Comparison of ENCODE assay signal across 9 cellular contexts in genomic region chr14:67357583-67358354, GRCh38. TPM values are rescaled to one million over a fixed set of nuclear protein-coding genes. Genes with fewer than 3 reads are reported as not detected.
DNase-seq lines count a peak whose midpoint lies in the region; ATAC-seq, FAIRE-seq and TF ChIP-seq lines count a peak whose summit lies in the region.
"Had no signal": no experiment of that assay in that cellular context is flagged by ENCODE, and none has a peak within 500 bp of the region (broad histone marks: within the 10 kb centered on the region; RNA-seq: fewer than 3 reads in every experiment).

No MANE protein-coding gene starts in this region.

- H4K20me1 ChIP-seq in HepG2 (ENCODE audit: insufficient read depth, low read length): peaks cover 9% of the 10 kb centered on the region; the same call in 1 of the 2 replicates

- ATAC-seq in HepG2: no peak
- ATAC-seq in right lobe of liver: no peak
- ATAC-seq in gastroesophageal sphincter: no peak

- DNase-seq in HepG2 (ENCODE audit: low spot score) (no peak), right lobe of liver (no peak), germinal center (ENCODE audit: low spot score) (no peak), tibial nerve (ENCODE audit: low spot score in 2 of 2) (no peak)
- DNase-seq in activated CD4-positive, alpha-beta memory T cell treated with anti-CD3 and anti-CD28 coated beads, Interleukin-2, amount 10 ng/mL, durations not matched to agents 7 days and 5 days: no peak
- no peak for DNase-seq in activated effector memory CD4-positive, alpha-beta T cell treated with anti-CD3 and anti-CD28 coated beads, Interleukin-2, amount 50 U/mL, for 16 hours
- DNase-seq: NCI-H446 treated with DMSO at 0.1 percent for 48 hours had no signal

- no peak overlapping the region for H3K27ac ChIP-seq in HepG2 (ENCODE audit: extremely low read length, insufficient read depth, low read length)
- no peak overlapping the region for H3K27ac ChIP-seq in right lobe of liver
- H3K27ac ChIP-seq in iPS-18a (ENCODE audit: low read length): no peak overlapping the region
- peak overlapping the region in 2 of 4 donors; percentile 4 to 19 for H3K27ac ChIP-seq in gastroesophageal sphincter
- no peak overlapping the region for H3K27ac ChIP-seq in tibial nerve

- H2AFZ ChIP-seq in HepG2 (ENCODE audit: low read length): no peak overlapping the region

- peak overlapping the region; percentile 99 for H3K4me3 Mint-ChIP-seq in activated CD4-positive, alpha-beta memory T cell treated with anti-CD3 and anti-CD28 coated beads, Interleukin-2, amount 10 ng/mL, durations not matched to agents 7 days and 5 days

- TF ChIP-seq RAD21 in HepG2 (CRISPR knock-in tag; IDR thresholded peaks at IDR 0.05): no peak

- no peaks in the 10 kb centered on the region for H3K9me3 ChIP-seq in HepG2 (ENCODE audit: low read length)
- H3K9me3 ChIP-seq in right lobe of liver: no peaks in the 10 kb centered on the region
- no peaks in the 10 kb centered on the region for H3K9me3 ChIP-seq in iPS-18a (ENCODE audit: control insufficient read depth, low read depth, low read length)
- no peaks in the 10 kb centered on the region for H3K9me3 ChIP-seq in gastroesophageal sphincter
- no peaks in the 10 kb centered on the region for H3K9me3 ChIP-seq in tibial nerve

- intact Hi-C loops in HepG2 (cut with micrococcal nuclease; ENCODE audit: unreplicated experiment) (no loop called here), right lobe of liver (cut with DNase I) (no loop called here)

- H3K4me3 ChIP-seq in HepG2 (replicated peaks in 1 of 3; ENCODE audit: insufficient read depth in 1 of 3, low read depth in 2 of 3, low read length in 3 of 3): peak overlapping the region in 1 of 3 experiments; percentile 89; a peak in 2 of 6 replicates
- no peak overlapping the region for H3K4me3 ChIP-seq in right lobe of liver
- H3K4me3 ChIP-seq in iPS-18a (ENCODE audit: low read length): peak overlapping the region; percentile 92
- peak overlapping the region in 1 of 2 donors; percentile 71 for H3K4me3 ChIP-seq in gastroesophageal sphincter
- H3K4me3 ChIP-seq in tibial nerve: peak overlapping the region in 1 of 4 donors; percentile 20

- BruUV-seq in HepG2 (replicated peaks; lab: Mats Ljungman, UMichigan): no TSS peak

- no peak for TF ChIP-seq CTCF in HepG2 (CRISPR knock-in tag; IDR thresholded peaks at IDR 0.05)
- no peak for TF ChIP-seq CTCF in right lobe of liver (IDR thresholded peaks at IDR 0.05)
- TF ChIP-seq CTCF in gastroesophageal sphincter (IDR thresholded peaks at IDR 0.05): no peak
- no peak for TF ChIP-seq CTCF in tibial nerve (IDR thresholded peaks at IDR 0.05)

- H3K9me3 Mint-ChIP-seq in activated CD4-positive, alpha-beta memory T cell treated with anti-CD3 and anti-CD28 coated beads, Interleukin-2, amount 10 ng/mL, durations not matched to agents 7 days and 5 days: no peaks in the 10 kb centered on the region

- no peaks in the 10 kb centered on the region; a peak in 1 of 5 replicates for H3K27me3 ChIP-seq in HepG2 (ENCODE audit: control insufficient read depth in 1 of 2, insufficient read depth in 2 of 2, low read length in 2 of 2)
- no peaks in the 10 kb centered on the region for H3K27me3 ChIP-seq in right lobe of liver
- H3K27me3 ChIP-seq in iPS-18a (ENCODE audit: control insufficient read depth, insufficient read depth, low read length): no peaks in the 10 kb centered on the region
- H3K27me3 ChIP-seq in gastroesophageal sphincter: no peaks in the 10 kb centered on the region
- H3K27me3 ChIP-seq in tibial nerve: no peaks in the 10 kb centered on the region

- 77% methylated on average over 13 of the region's 13 CpGs for WGBS in HepG2 (ENCODE audit: low lambda C conversion rate)
- WGBS in right lobe of liver (ENCODE audit: insufficient coverage, low coverage, low lambda C conversion rate, missing lambda C conversion rate): 65% methylated on average over 13 of the region's 13 CpGs
- WGBS in gastroesophageal sphincter (ENCODE audit: low coverage in 1 of 2), 2 donors: 38 to 41% methylated on average over 5 to 9 of the region's 13 CpGs
- 46 to 56% methylated on average over 13 of the region's 13 CpGs for WGBS in tibial nerve, 2 donors

- CTCF ChIA-PET in HepG2 (lab: Yijun Ruan, JAX; ENCODE audit: low intra/inter-chr PET ratio, low total read pairs): no interaction called here
- CTCF ChIA-PET in activated CD4-positive, alpha-beta memory T cell treated with anti-CD3 and anti-CD28 coated beads, Interleukin-2, amount 10 ng/mL, durations not matched to agents 7 days and 5 days (lab: Charles Lee): no interaction called here

- peak overlapping the region; percentile 76 for H3K4me2 ChIP-seq in HepG2 (ENCODE audit: low read depth, low read length)

- no peak for TF ChIP-seq EP300 in HepG2 (IDR thresholded peaks at IDR 0.05; ENCODE audit: low read depth in 2 of 2, low read length in 2 of 2)
- TF ChIP-seq EP300 in HepG2 (CRISPR knock-in tag; IDR thresholded peaks at IDR 0.05; ENCODE audit: borderline replicate concordance): no peak
- no peak for TF ChIP-seq EP300 in gastroesophageal sphincter (IDR thresholded peaks at IDR 0.05)
- no peak for TF ChIP-seq EP300 in tibial nerve (IDR thresholded peaks at IDR 0.05)

- in situ Hi-C loops in HepG2 (cut with HindIII; ENCODE audit: extremely low pct_ligation_motif_present, low pct_unique_long_range_greater_than_20kb): no loop called here

- no peak for FAIRE-seq in HepG2 (lab: Jason Lieb, UNC)

- H3K36me3 ChIP-seq in HepG2 (replicated peaks in 1 of 2; ENCODE audit: control insufficient read depth in 1 of 2, insufficient read depth in 2 of 2, low read length in 2 of 2): no peaks in the 10 kb centered on the region; a peak in 2 of 5 replicates
- peaks cover 0 to 6% (median 0%) of the 10 kb centered on the region in 4 donors for H3K36me3 ChIP-seq in right lobe of liver
- peaks cover 5% of the 10 kb centered on the region for H3K36me3 ChIP-seq in iPS-18a (ENCODE audit: control insufficient read depth, low read depth, low read length)
- peaks cover 0 to 12% of the 10 kb centered on the region in 2 donors for H3K36me3 ChIP-seq in gastroesophageal sphincter
- H3K36me3 ChIP-seq in tibial nerve: peaks cover 0 to 6% (median 0%) of the 10 kb centered on the region in 3 donors

- H3K4me1 ChIP-seq in HepG2 (ENCODE audit: insufficient read depth, low read length): peaks cover 39% of the 10 kb centered on the region
- peaks cover 0 to 31% (median 9%) of the 10 kb centered on the region in 4 donors for H3K4me1 ChIP-seq in right lobe of liver
- peaks cover 14% of the 10 kb centered on the region for H3K4me1 ChIP-seq in iPS-18a (ENCODE audit: control insufficient read depth, low read depth, low read length)
- peaks cover 13 to 63% (median 34%) of the 10 kb centered on the region in 3 donors for H3K4me1 ChIP-seq in gastroesophageal sphincter
- H3K4me1 ChIP-seq in tibial nerve: peaks cover 3 to 49% (median 33%) of the 10 kb centered on the region in 4 donors

- H3K79me2 ChIP-seq in HepG2 (ENCODE audit: insufficient read depth, low read length): peaks cover 43% of the 10 kb centered on the region

- H3K27ac Mint-ChIP-seq in activated CD4-positive, alpha-beta memory T cell treated with anti-CD3 and anti-CD28 coated beads, Interleukin-2, amount 10 ng/mL, durations not matched to agents 7 days and 5 days: no peak overlapping the region

- POLR2A ChIA-PET in HepG2 (lab: Yijun Ruan, JAX): no interaction called here
- POLR2A ChIA-PET in activated CD4-positive, alpha-beta memory T cell treated with anti-CD3 and anti-CD28 coated beads, Interleukin-2, amount 10 ng/mL, durations not matched to agents 7 days and 5 days (lab: Charles Lee): no interaction called here

- H3K9ac ChIP-seq in HepG2 (ENCODE audit: insufficient read depth, low read depth, low read length) (0 out of 2 replicates have a peak overlapping the region, but pooled peaks have one; percentile 89), iPS-18a (ENCODE audit: low read length) (peak overlapping the region; percentile 94)

- TF ChIP-seq POLR2A in HepG2 (IDR thresholded peaks at IDR 0.05; ENCODE audit: insufficient read depth in 1 of 2, low read depth in 2 of 2, low read length in 2 of 2): no peak
- no peak for TF ChIP-seq POLR2A in right lobe of liver (IDR thresholded peaks at IDR 0.05)
- TF ChIP-seq POLR2A in gastroesophageal sphincter (IDR thresholded peaks at IDR 0.05): no peak
- no peak for TF ChIP-seq POLR2A in tibial nerve (IDR thresholded peaks at IDR 0.05)

- no peaks in the 10 kb centered on the region for H3K27me3 Mint-ChIP-seq in activated CD4-positive, alpha-beta memory T cell treated with anti-CD3 and anti-CD28 coated beads, Interleukin-2, amount 10 ng/mL, durations not matched to agents 7 days and 5 days

- peaks cover 46% of the 10 kb centered on the region for H3K4me1 Mint-ChIP-seq in activated CD4-positive, alpha-beta memory T cell treated with anti-CD3 and anti-CD28 coated beads, Interleukin-2, amount 10 ng/mL, durations not matched to agents 7 days and 5 days

- peaks cover 13% of the 10 kb centered on the region for H3K36me3 Mint-ChIP-seq in activated CD4-positive, alpha-beta memory T cell treated with anti-CD3 and anti-CD28 coated beads, Interleukin-2, amount 10 ng/mL, durations not matched to agents 7 days and 5 days (ENCODE audit: low read depth)

RNA-seq across cellular contexts. Expression of gene ATP6V1D, which starts 1.8 kb away (rescaled TPM):
- total RNA-seq in HepG2 (2016; rRNA removed; fragmentation: Illumina TruSeq; extraction: Trizol) (53.9 and 70.9 TPM in 2 replicates), right lobe of liver (10 to 100 TPM; 20.4 to 37.4 (median 27.9) TPM), gastroesophageal sphincter (100 to 1,000 TPM in 2 of 4 donors, 10 to 100 TPM in 2; 71.1 to 142 (median 94.3) TPM), tibial nerve (10 to 100 TPM; 49.6 to 91.5 (median 57.6) TPM)
- 14.1 and 14.4 TPM in 2 replicates for total RNA-seq in HepG2 (2016; cell fraction: cytosol; rRNA removed; fragmentation: Illumina TruSeq; extraction: Trizol; ENCODE audit: low read depth)
- 56.3 and 81.7 TPM in 2 replicates for total RNA-seq in HepG2 (2016; cell fraction: insoluble cytoplasmic fraction; rRNA removed; fragmentation: Illumina TruSeq; extraction: Trizol)
- 24.1 and 24.3 TPM in 2 replicates for total RNA-seq in HepG2 (2016; cell fraction: membrane; rRNA removed; fragmentation: Illumina TruSeq; extraction: Trizol)
- 38.4 and 39.1 TPM in 2 replicates for total RNA-seq in HepG2 (2016; cell fraction: nucleus; rRNA removed; fragmentation: Illumina TruSeq; extraction: Trizol)
- 13.8 and 16.8 TPM in 2 replicates for polyA plus RNA-seq in HepG2 (2011; rRNA removed)
- polyA plus RNA-seq in HepG2 (2011; cell fraction: cytosol; rRNA removed): 8.5 and 12.6 TPM in 2 replicates
- polyA plus RNA-seq in HepG2 (2011; cell fraction: nucleus; rRNA removed): 2.8 and 5.5 TPM in 2 replicates
- 11.4 and 15.8 TPM in 2 replicates for polyA plus RNA-seq in HepG2 (2012)
- 8.2 and 12.5 TPM in 2 replicates for polyA plus RNA-seq in HepG2 (2016; cell fraction: cytosol; fragmentation: Illumina TruSeq; extraction: Trizol; ENCODE audit: low read depth)
- 59.2 and 77.2 TPM in 2 replicates for polyA plus RNA-seq in HepG2 (2016; cell fraction: insoluble cytoplasmic fraction; fragmentation: Illumina TruSeq; extraction: Trizol; ENCODE audit: low read depth)
- 14.9 and 19.0 TPM in 2 replicates for polyA plus RNA-seq in HepG2 (2016; cell fraction: membrane; fragmentation: Illumina TruSeq; extraction: Trizol; ENCODE audit: low read depth)
- polyA plus RNA-seq in HepG2 (2016; cell fraction: nucleus; fragmentation: Illumina TruSeq; extraction: Trizol; ENCODE audit: insufficient read depth, low read depth): 26.0 and 30.8 TPM in 2 replicates
- 12.2 and 45.3 TPM in 2 replicates for polyA minus RNA-seq in HepG2 (2011; rRNA and poly(A)+ RNA removed; ENCODE audit: low replicate concordance)
- polyA minus RNA-seq in HepG2 (2011; cell fraction: cytosol; rRNA and poly(A)+ RNA removed): 14.9 and 15.7 TPM in 2 replicates
- polyA minus RNA-seq in HepG2 (2011; cell fraction: nucleus; rRNA and poly(A)+ RNA removed): 31.9 and 39.3 TPM in 2 replicates
- 10 to 100 TPM; 46.7 to 48.2 TPM for total RNA-seq in activated CD4-positive, alpha-beta memory T cell treated with anti-CD3 and anti-CD28 coated beads, Interleukin-2, amount 10 ng/mL, durations not matched to agents 7 days and 5 days

RNA-seq across cellular contexts. Expression of gene EIF2S1, which starts 2.4 kb away (rescaled TPM):
- total RNA-seq in HepG2 (2016; rRNA removed; fragmentation: Illumina TruSeq; extraction: Trizol) (246 and 389 TPM in 2 replicates), right lobe of liver (10 to 100 TPM; 32.8 to 57.8 (median 50.4) TPM), gastroesophageal sphincter (100 to 1,000 TPM; 102 to 180 (median 150) TPM), tibial nerve (10 to 100 TPM; 34.8 to 71.9 (median 61.3) TPM)
- 59.3 and 60.0 TPM in 2 replicates for total RNA-seq in HepG2 (2016; cell fraction: cytosol; rRNA removed; fragmentation: Illumina TruSeq; extraction: Trizol; ENCODE audit: low read depth)
- 252 and 396 TPM in 2 replicates for total RNA-seq in HepG2 (2016; cell fraction: insoluble cytoplasmic fraction; rRNA removed; fragmentation: Illumina TruSeq; extraction: Trizol)
- 74.9 and 81.0 TPM in 2 replicates for total RNA-seq in HepG2 (2016; cell fraction: membrane; rRNA removed; fragmentation: Illumina TruSeq; extraction: Trizol)
- 59.4 and 61.7 TPM in 2 replicates for total RNA-seq in HepG2 (2016; cell fraction: nucleus; rRNA removed; fragmentation: Illumina TruSeq; extraction: Trizol)
- polyA plus RNA-seq in HepG2 (2011; rRNA removed): 40.7 and 49.1 TPM in 2 replicates
- 27.7 and 40.2 TPM in 2 replicates for polyA plus RNA-seq in HepG2 (2011; cell fraction: cytosol; rRNA removed)
- 9.8 and 13.1 TPM in 2 replicates for polyA plus RNA-seq in HepG2 (2011; cell fraction: nucleus; rRNA removed)
- 106 and 109 TPM in 2 replicates for polyA plus RNA-seq in HepG2 (2012)
- polyA plus RNA-seq in HepG2 (2016; cell fraction: cytosol; fragmentation: Illumina TruSeq; extraction: Trizol; ENCODE audit: low read depth): 54.1 and 56.5 TPM in 2 replicates
- 301 and 323 TPM in 2 replicates for polyA plus RNA-seq in HepG2 (2016; cell fraction: insoluble cytoplasmic fraction; fragmentation: Illumina TruSeq; extraction: Trizol; ENCODE audit: low read depth)
- 52.2 and 52.4 TPM in 2 replicates for polyA plus RNA-seq in HepG2 (2016; cell fraction: membrane; fragmentation: Illumina TruSeq; extraction: Trizol; ENCODE audit: low read depth)
- 79.2 and 81.5 TPM in 2 replicates for polyA plus RNA-seq in HepG2 (2016; cell fraction: nucleus; fragmentation: Illumina TruSeq; extraction: Trizol; ENCODE audit: insufficient read depth, low read depth)
- polyA minus RNA-seq in HepG2 (2011; rRNA and poly(A)+ RNA removed; ENCODE audit: low replicate concordance): 11.1 and 67.7 TPM in 2 replicates
- 39.7 and 43.5 TPM in 2 replicates for polyA minus RNA-seq in HepG2 (2011; cell fraction: cytosol; rRNA and poly(A)+ RNA removed)
- polyA minus RNA-seq in HepG2 (2011; cell fraction: nucleus; rRNA and poly(A)+ RNA removed): 23.6 and 30.6 TPM in 2 replicates
- total RNA-seq in activated CD4-positive, alpha-beta memory T cell treated with anti-CD3 and anti-CD28 coated beads, Interleukin-2, amount 10 ng/mL, durations not matched to agents 7 days and 5 days: 100 to 1,000 TPM; 120 to 129 TPM

RNA-seq across cellular contexts. Expression of gene PLEK2, which starts 54.2 kb away (rescaled TPM):
- total RNA-seq in HepG2 (2016; rRNA removed; fragmentation: Illumina TruSeq; extraction: Trizol) (1.5 and 1.9 TPM in 2 replicates), right lobe of liver (10 to 100 TPM in 4 of 6 experiments, 1 to 10 TPM in 2; 8.3 to 16.2 (median 12.1) TPM), gastroesophageal sphincter (under 1 TPM in 1 of 4 donors, not detected in 3; 0.37 TPM), tibial nerve (1 to 10 TPM in 1 of 4 donors, under 1 TPM in 1, not detected in 2; 0.39 to 1.2 TPM)
- not detected in 2 replicates for total RNA-seq in HepG2 (2016; cell fraction: cytosol; rRNA removed; fragmentation: Illumina TruSeq; extraction: Trizol; ENCODE audit: low read depth)
- total RNA-seq in HepG2 (2016; cell fraction: insoluble cytoplasmic fraction; rRNA removed; fragmentation: Illumina TruSeq; extraction: Trizol): 1.4 and 2.0 TPM in 2 replicates
- 0.65 and 0.77 TPM in 2 replicates for total RNA-seq in HepG2 (2016; cell fraction: membrane; rRNA removed; fragmentation: Illumina TruSeq; extraction: Trizol)
- total RNA-seq in HepG2 (2016; cell fraction: nucleus; rRNA removed; fragmentation: Illumina TruSeq; extraction: Trizol): 0.53 and 0.66 TPM in 2 replicates
- polyA plus RNA-seq in HepG2 (2011; rRNA removed): 0.26 and 0.51 TPM in 2 replicates
- 0.12 and 0.54 TPM in 2 replicates for polyA plus RNA-seq in HepG2 (2011; cell fraction: cytosol; rRNA removed)
- polyA plus RNA-seq in HepG2 (2011; cell fraction: nucleus; rRNA removed): 0.12 TPM in 1 of 2 replicates, not detected in the other
- polyA plus RNA-seq in HepG2 (2012): 0.19 and 0.78 TPM in 2 replicates
- 0.18 and 0.21 TPM in 2 replicates for polyA plus RNA-seq in HepG2 (2016; cell fraction: cytosol; fragmentation: Illumina TruSeq; extraction: Trizol; ENCODE audit: low read depth)
- polyA plus RNA-seq in HepG2 (2016; cell fraction: insoluble cytoplasmic fraction; fragmentation: Illumina TruSeq; extraction: Trizol; ENCODE audit: low read depth): 2.5 and 2.9 TPM in 2 replicates
- 0.47 and 0.62 TPM in 2 replicates for polyA plus RNA-seq in HepG2 (2016; cell fraction: membrane; fragmentation: Illumina TruSeq; extraction: Trizol; ENCODE audit: low read depth)
- polyA plus RNA-seq in HepG2 (2016; cell fraction: nucleus; fragmentation: Illumina TruSeq; extraction: Trizol; ENCODE audit: insufficient read depth, low read depth): 0.80 and 1.6 TPM in 2 replicates
- 30.6 TPM in 1 of 2 replicates, not detected in the other for polyA minus RNA-seq in HepG2 (2011; rRNA and poly(A)+ RNA removed; ENCODE audit: low replicate concordance)
- 0.99 TPM in 1 of 2 replicates, not detected in the other for polyA minus RNA-seq in HepG2 (2011; cell fraction: cytosol; rRNA and poly(A)+ RNA removed)
- polyA minus RNA-seq in HepG2 (2011; cell fraction: nucleus; rRNA and poly(A)+ RNA removed): not detected in 2 replicates
- under 1 TPM in 1 of 2 experiments, not detected in 1; 0.43 TPM for total RNA-seq in activated CD4-positive, alpha-beta memory T cell treated with anti-CD3 and anti-CD28 coated beads, Interleukin-2, amount 10 ng/mL, durations not matched to agents 7 days and 5 days
